Comparison of ENCODE assay signal across 13 cellular contexts in genomic region chr7:43535810-43536585, GRCh38. TPM values are rescaled to one million over a fixed set of nuclear protein-coding genes. Genes with fewer than 3 reads are reported as not detected.
DNase-seq lines count a peak whose midpoint lies in the region; ATAC-seq, FAIRE-seq and TF ChIP-seq lines count a peak whose summit lies in the region.
"Had no signal": no experiment of that assay in that cellular context is flagged by ENCODE, and none has a peak within 500 bp of the region (broad histone marks: within the 10 kb centered on the region; RNA-seq: fewer than 3 reads in every experiment).

No MANE protein-coding gene starts in this region.

- TF ChIP-seq EP300 in ovary (IDR thresholded peaks at IDR 0.05) = no peak

- WGBS in ovary, 3 donors = 18 to 41% (median 28%) methylated on average over 6 of the region's 6 CpGs

- no peak overlapping the region for H3K27ac Mint-ChIP-seq in activated T-helper 2 cell treated with anti-CD3 and anti-CD28 coated beads, Interferon-gamma antibody, Interleukin-2, Interleukin-4, amounts not matched to agents 10 μg/mL and 5 μg/mL and 100 μg/mL, durations not matched to agents 14 hours and 24 hours and 36 hours
- H3K27ac Mint-ChIP-seq: nephron progenitor cell had no signal

- peaks cover 20% of the 10 kb centered on the region for H3K4me1 ChIP-seq in ovary (ENCODE audit: insufficient read depth)
- H3K4me1 ChIP-seq in mucosa of descending colon (ENCODE audit: low read depth) = no peaks in the 10 kb centered on the region

- no peaks in the 10 kb centered on the region for H3K27me3 ChIP-seq in ovary

- H3K9me3 Mint-ChIP-seq in activated T-helper 2 cell treated with anti-CD3 and anti-CD28 coated beads, Interferon-gamma antibody, Interleukin-2, Interleukin-4, amounts not matched to agents 10 μg/mL and 5 μg/mL and 100 μg/mL, durations not matched to agents 14 hours and 24 hours and 36 hours = no peaks in the 10 kb centered on the region
- H3K9me3 Mint-ChIP-seq: nephron progenitor cell had no signal

- H3K4me3 ChIP-seq in epithelial cell of esophagus (ENCODE audit: low read length) (no peak overlapping the region), ovary (no peak overlapping the region), mucosa of descending colon (no peak overlapping the region)

- H3K27ac ChIP-seq in ovary = peak overlapping the region in 1 of 2 donors; percentile 60

- H3K4me3 Mint-ChIP-seq in activated T-helper 2 cell treated with anti-CD3 and anti-CD28 coated beads, Interferon-gamma antibody, Interleukin-2, Interleukin-4, amounts not matched to agents 10 μg/mL and 5 μg/mL and 100 μg/mL, durations not matched to agents 14 hours and 24 hours and 36 hours (ENCODE audit: low read depth) = no peak overlapping the region
- H3K4me3 Mint-ChIP-seq: nephron progenitor cell had no signal

- peaks cover 18% of the 10 kb centered on the region for H3K27me3 Mint-ChIP-seq in activated T-helper 2 cell treated with anti-CD3 and anti-CD28 coated beads, Interferon-gamma antibody, Interleukin-2, Interleukin-4, amounts not matched to agents 10 μg/mL and 5 μg/mL and 100 μg/mL, durations not matched to agents 14 hours and 24 hours and 36 hours (ENCODE audit: low read depth)

- intact Hi-C loops in ovary (cut with DNase I) (no loop called here), mucosa of descending colon (cut with DNase I, micrococcal nuclease) (no loop called here)
- intact Hi-C loops in activated T-helper 2 cell treated with anti-CD3 and anti-CD28 coated beads, Interferon-gamma antibody, Interleukin-2, Interleukin-4, amounts not matched to agents 10 μg/mL and 5 μg/mL and 100 μg/mL, durations not matched to agents 14 hours and 24 hours and 36 hours (cut with micrococcal nuclease) = no loop called here

- H3K36me3 ChIP-seq in ovary (no peaks in the 10 kb centered on the region), mucosa of descending colon (ENCODE audit: low read depth) (no peaks in the 10 kb centered on the region)

- H3K9me3 ChIP-seq in ovary (no peaks in the 10 kb centered on the region), mucosa of descending colon (no peaks in the 10 kb centered on the region)

- ATAC-seq in mucosa of descending colon = no peak

- no peaks in the 10 kb centered on the region for H3K36me3 Mint-ChIP-seq in activated T-helper 2 cell treated with anti-CD3 and anti-CD28 coated beads, Interferon-gamma antibody, Interleukin-2, Interleukin-4, amounts not matched to agents 10 μg/mL and 5 μg/mL and 100 μg/mL, durations not matched to agents 14 hours and 24 hours and 36 hours (ENCODE audit: low read depth)

- H3K4me1 Mint-ChIP-seq in activated T-helper 2 cell treated with anti-CD3 and anti-CD28 coated beads, Interferon-gamma antibody, Interleukin-2, Interleukin-4, amounts not matched to agents 10 μg/mL and 5 μg/mL and 100 μg/mL, durations not matched to agents 14 hours and 24 hours and 36 hours (ENCODE audit: low read depth) = no peaks in the 10 kb centered on the region

- TF ChIP-seq CTCF in epithelial cell of esophagus (IDR thresholded peaks at IDR 0.05; ENCODE audit: insufficient read depth, low read depth, low read length, missing control alignments) (no peak), ovary (IDR thresholded peaks at IDR 0.05) (no peak), mucosa of descending colon (IDR thresholded peaks at IDR 0.05) (no peak)

- no peak for TF ChIP-seq POLR2A in ovary (IDR thresholded peaks at IDR 0.05)

- DNase-seq in EH (ENCODE audit: low read depth) (peak; percentile 92), RCC 7860 (ENCODE audit: low spot score) (peak; percentile 84), epithelial cell of esophagus (ENCODE audit: low read depth) (peak; percentile 82), ovary (peak in 3 of 5 donors; percentile 27 to 57 (median 42)), NCI-H524 (lab: John Stamatoyannopoulos, UW) (no peak), NCI-H2029 treated with DMSO at 0.1 percent for 48 hours (lab: John Stamatoyannopoulos, UW) (no peak), mucosa of descending colon (no peak)
- no peak for DNase-seq in activated T-helper 2 cell treated with anti-CD3 and anti-CD28 coated beads, Interferon-gamma antibody, Interleukin-2, Interleukin-4, amounts not matched to agents 10 μg/mL and 5 μg/mL and 100 μg/mL, durations not matched to agents 14 hours and 24 hours and 36 hours (ENCODE audit: low spot score)
- DNase-seq: activated effector memory CD4-positive, alpha-beta T cell treated with Interleukin-2 at 50 U/mL for 16 hours; NCI-H1436; nephron progenitor cell; substantia nigra had no signal

- FAIRE-seq in RCC 7860 (lab: Jason Lieb, UNC) = peak; percentile 99
- FAIRE-seq: GM18507 had no signal

RNA-seq across cellular contexts. Expression of gene STK17A, which starts 46.9 kb away (rescaled TPM):
- 10 to 100 TPM in 6 of 7 donors, 1 to 10 TPM in 1; 9.9 to 19.9 (median 12.7) TPM for total RNA-seq in ovary
- 10 to 100 TPM; 11.1 to 14.9 TPM for polyA plus RNA-seq in ovary
- total RNA-seq in activated T-helper 2 cell treated with anti-CD3 and anti-CD28 coated beads, Interferon-gamma antibody, Interleukin-2, Interleukin-4, amounts not matched to agents 10 μg/mL and 5 μg/mL and 100 μg/mL, durations not matched to agents 14 hours and 24 hours and 36 hours = 20.4 and 21.7 TPM in 2 replicates
- 10 to 100 TPM; 17.9 to 30.0 (median 19.5) TPM for total RNA-seq in mucosa of descending colon

Comparison
In these comparisons a context has a peak if more than half of its experiments do, and no peak if none do; other contexts are left out.
1. DNase-seq: peak in EH (single experiment), RCC 7860 (single experiment), epithelial cell of esophagus (single experiment) and ovary (3 of 5); none in activated T-helper 2 cell treated with anti-CD3 and anti-CD28 coated beads, Interferon-gamma antibody, Interleukin-2, Interleukin-4, amounts not matched to agents 10 μg/mL and 5 μg/mL and 100 μg/mL, durations not matched to agents 14 hours and 24 hours and 36 hours (single experiment), NCI-H524 (0 of 2), NCI-H2029 treated with DMSO at 0.1 percent for 48 hours (single experiment) and mucosa of descending colon (0 of 3).